ENCODE assay signal across 1 cellular context in genomic region chr10:13340068-13340467, GRCh38.
TF ChIP-seq lines count a peak whose summit lies in the region.

No MANE protein-coding gene starts in this region.

TF ChIP-seq in HEK293, 187 proteins besides CTCF, POLR2A, EP300 and RAD21 (continued from another document):
- TF ChIP-seq ZSCAN18 (tag by site-specific recombination; IDR thresholded peaks at IDR 0.05) = no peak
- TF ChIP-seq ZNF548 (tag by site-specific recombination; IDR thresholded peaks at IDR 0.05) = no peak
- TF ChIP-seq OVOL3 (tag by site-specific recombination; IDR thresholded peaks at IDR 0.05) = no peak
- TF ChIP-seq ZNF394 (tag by site-specific recombination; IDR thresholded peaks at IDR 0.05; ENCODE audit: borderline replicate concordance) = no peak
- no peak for TF ChIP-seq ZBTB21 (tag by site-specific recombination; IDR thresholded peaks at IDR 0.05)
- TF ChIP-seq ZNF660 (tag by site-specific recombination; IDR thresholded peaks at IDR 0.05) = no peak
- TF ChIP-seq ZNF600 (tag by site-specific recombination; IDR thresholded peaks at IDR 0.05) = peak; percentile 72; the same call in 1 of the 2 replicates
- no peak for TF ChIP-seq ZNF18 (tag by site-specific recombination; IDR thresholded peaks at IDR 0.05)
- TF ChIP-seq ZNF23 (tag by site-specific recombination; IDR thresholded peaks at IDR 0.05; ENCODE audit: borderline replicate concordance) = no peak
- no peak for TF ChIP-seq ZNF140 (tag by site-specific recombination; IDR thresholded peaks at IDR 0.05)
- TF ChIP-seq SP3 (tag by site-specific recombination; IDR thresholded peaks at IDR 0.05) = no peak
- no peak for TF ChIP-seq ZNF19 (tag by site-specific recombination; IDR thresholded peaks at IDR 0.05; ENCODE audit: low read depth)
- TF ChIP-seq ZNF280D (tag by site-specific recombination; IDR thresholded peaks at IDR 0.05) = no peak
- TF ChIP-seq ZNF624 (tag by site-specific recombination; IDR thresholded peaks at IDR 0.05) = no peak
- no peak for TF ChIP-seq ZNF335 (tag by site-specific recombination; conservative IDR thresholded peaks at IDR 0.05)
- TF ChIP-seq ZNF157 (tag by site-specific recombination; IDR thresholded peaks at IDR 0.05) = no peak
- peak; percentile 84 for TF ChIP-seq PRDM1 (tag by site-specific recombination; IDR thresholded peaks at IDR 0.05)
